11 cellular contexts compared by ENCODE assay signal in genomic region chr1:104765115-104765514, GRCh38.
A peak's percentile ranks its signal among the peaks of the same experiment; 100 is the strongest.
DNase-seq lines count a peak whose midpoint lies in the region; ATAC-seq lines count a peak whose summit lies in the region.
"Had no signal": no experiment of that assay in that cellular context is flagged by ENCODE, and none has a peak within 500 bp of the region (broad histone marks: within the 10 kb centered on the region; RNA-seq: fewer than 3 reads in every experiment).

No MANE protein-coding gene starts in this region.

- H3K4me1 ChIP-seq in mesenchymal stem cell (ENCODE audit: control insufficient read depth, insufficient read depth, low read depth, low read length): no peaks in the 10 kb centered on the region
- H3K4me1 ChIP-seq in trophoblast cell (ENCODE audit: control insufficient read depth in 1 of 2, insufficient read depth in 2 of 2, low read length in 2 of 2): no peaks in the 10 kb centered on the region

- H3K14ac ChIP-seq in mesenchymal stem cell (ENCODE audit: low read length in 2 of 2): no peak overlapping the region
- H3K14ac ChIP-seq in trophoblast cell (ENCODE audit: low read length): no peak overlapping the region

- H3K36me3 ChIP-seq in mesenchymal stem cell (ENCODE audit: control insufficient read depth in 1 of 2, insufficient read depth in 2 of 2, low read depth in 1 of 2, low read length in 2 of 2) (no peaks in the 10 kb centered on the region), trophoblast cell (ENCODE audit: control insufficient read depth in 1 of 2, insufficient read depth in 2 of 2, low read length in 2 of 2) (no peaks in the 10 kb centered on the region)

- H2BK120ac ChIP-seq in mesenchymal stem cell (ENCODE audit: low read depth, low read length) (no peak overlapping the region), trophoblast cell (ENCODE audit: insufficient read depth, low read length, poor library complexity) (no peak overlapping the region)

- H3K4me3 ChIP-seq in mesenchymal stem cell (ENCODE audit: insufficient read depth in 1 of 2, low read depth in 1 of 2, low read length in 2 of 2) (no peak overlapping the region), trophoblast cell (ENCODE audit: low read depth, low read length) (no peak overlapping the region)

- no peak overlapping the region for H3K23ac ChIP-seq in mesenchymal stem cell (ENCODE audit: low read length in 2 of 2)
- H3K23ac ChIP-seq in trophoblast cell (ENCODE audit: low read length): no peak overlapping the region

- no peak overlapping the region for H3K27ac ChIP-seq in mesenchymal stem cell (ENCODE audit: low read length, poor library complexity, severe bottlenecking)
- H3K27ac ChIP-seq in trophoblast cell (ENCODE audit: low read depth, low read length): no peak overlapping the region

- H3K9ac ChIP-seq in mesenchymal stem cell (ENCODE audit: low read length) (no peak overlapping the region), trophoblast cell (ENCODE audit: low read length) (no peak overlapping the region)

- DNase-seq in mesenchymal stem cell (peak; percentile 93), NCI-H1092 treated with DMSO at 0.1 percent for 48 hours (lab: John Stamatoyannopoulos, UW) (no peak), trophoblast cell (no peak), AG20443 (ENCODE audit: low spot score) (no peak), KG1 (lab: John Stamatoyannopoulos, UW) (no peak)
- DNase-seq: DND-41, NCI-H2227 treated with DMSO at 0.1 percent for 48 hours, T-helper 9 cell had no signal

- no peaks in the 10 kb centered on the region for H3K79me2 ChIP-seq in trophoblast cell (ENCODE audit: control insufficient read depth, insufficient read depth, low read length, poor library complexity)

- H3K4ac ChIP-seq in mesenchymal stem cell (ENCODE audit: low read depth in 1 of 2, low read length in 2 of 2) (no peak overlapping the region), trophoblast cell (ENCODE audit: low read depth, low read length) (no peak overlapping the region)

- 42% methylated on average over 2 of the region's 2 CpGs for WGBS in mesenchymal stem cell
- no CpG with 5 or more reads among the region's 2 CpGs for WGBS in trophoblast cell (ENCODE audit: extremely low coverage, insufficient coverage, insufficient read length)

- H2BK12ac ChIP-seq in mesenchymal stem cell (ENCODE audit: low read length in 2 of 2) (no peak overlapping the region), trophoblast cell (ENCODE audit: low read length) (no peak overlapping the region)

- H4K12ac ChIP-seq in trophoblast cell (ENCODE audit: low read depth, low read length): no peak overlapping the region

- H3K18ac ChIP-seq in mesenchymal stem cell (ENCODE audit: low read depth in 1 of 2, low read length in 2 of 2) (no peak overlapping the region), trophoblast cell (ENCODE audit: low read length) (no peak overlapping the region)

- H3K27me3 ChIP-seq in mesenchymal stem cell (ENCODE audit: control insufficient read depth in 1 of 2, insufficient read depth in 1 of 2, low read length in 2 of 2) (no peaks in the 10 kb centered on the region), trophoblast cell (ENCODE audit: insufficient read depth, low read length) (no peaks in the 10 kb centered on the region)

- no peak overlapping the region for H2AK5ac ChIP-seq in mesenchymal stem cell (ENCODE audit: low read length, severe bottlenecking)
- H2AK5ac ChIP-seq in trophoblast cell (ENCODE audit: low read length): no peak overlapping the region

- H2BK15ac ChIP-seq in mesenchymal stem cell (ENCODE audit: low read depth, poor library complexity, severe bottlenecking): no peak overlapping the region

- no peak overlapping the region for H2BK5ac ChIP-seq in mesenchymal stem cell (ENCODE audit: low read depth, low read length, poor library complexity, severe bottlenecking)
- H2BK5ac ChIP-seq in trophoblast cell (ENCODE audit: low read depth, low read length, poor library complexity): no peak overlapping the region

- no peak overlapping the region for H3K4me2 ChIP-seq in mesenchymal stem cell (ENCODE audit: low read length, poor library complexity, severe bottlenecking)
- no peak overlapping the region for H3K4me2 ChIP-seq in trophoblast cell (ENCODE audit: low read length)

- ATAC-seq in GM19025 (IDR thresholded peaks at IDR 0.05; ENCODE audit: low read depth, unreplicated experiment) (peak; percentile 91), HG02678 (IDR thresholded peaks at IDR 0.05; ENCODE audit: unreplicated experiment) (peak; percentile 82), HG03571 (IDR thresholded peaks at IDR 0.05; ENCODE audit: unreplicated experiment) (peak; percentile 62)

- H4K8ac ChIP-seq in mesenchymal stem cell (ENCODE audit: low read length) (no peak overlapping the region), trophoblast cell (ENCODE audit: low read depth, low read length) (no peak overlapping the region)

- H3K9me3 ChIP-seq in mesenchymal stem cell (ENCODE audit: control insufficient read depth, low read length): no peaks in the 10 kb centered on the region
- H3K9me3 ChIP-seq in trophoblast cell (ENCODE audit: insufficient read depth, low read depth, low read length): no peaks in the 10 kb centered on the region

- no peaks in the 10 kb centered on the region for H3K79me1 ChIP-seq in mesenchymal stem cell (replicated peaks; ENCODE audit: low read length, poor library complexity, severe bottlenecking)
- H3K79me1 ChIP-seq in trophoblast cell (ENCODE audit: low read length): no peaks in the 10 kb centered on the region

- H4K91ac ChIP-seq in mesenchymal stem cell (ENCODE audit: low read length) (no peak overlapping the region), trophoblast cell (ENCODE audit: low read depth, low read length) (no peak overlapping the region)

- H2AFZ ChIP-seq in mesenchymal stem cell (ENCODE audit: low read depth, low read length) (no peak overlapping the region), trophoblast cell (ENCODE audit: insufficient read depth, low read length, poor library complexity) (no peak overlapping the region)
